Comparison of ENCODE assay signal across 16 cellular contexts in the genomic region with DNA sequence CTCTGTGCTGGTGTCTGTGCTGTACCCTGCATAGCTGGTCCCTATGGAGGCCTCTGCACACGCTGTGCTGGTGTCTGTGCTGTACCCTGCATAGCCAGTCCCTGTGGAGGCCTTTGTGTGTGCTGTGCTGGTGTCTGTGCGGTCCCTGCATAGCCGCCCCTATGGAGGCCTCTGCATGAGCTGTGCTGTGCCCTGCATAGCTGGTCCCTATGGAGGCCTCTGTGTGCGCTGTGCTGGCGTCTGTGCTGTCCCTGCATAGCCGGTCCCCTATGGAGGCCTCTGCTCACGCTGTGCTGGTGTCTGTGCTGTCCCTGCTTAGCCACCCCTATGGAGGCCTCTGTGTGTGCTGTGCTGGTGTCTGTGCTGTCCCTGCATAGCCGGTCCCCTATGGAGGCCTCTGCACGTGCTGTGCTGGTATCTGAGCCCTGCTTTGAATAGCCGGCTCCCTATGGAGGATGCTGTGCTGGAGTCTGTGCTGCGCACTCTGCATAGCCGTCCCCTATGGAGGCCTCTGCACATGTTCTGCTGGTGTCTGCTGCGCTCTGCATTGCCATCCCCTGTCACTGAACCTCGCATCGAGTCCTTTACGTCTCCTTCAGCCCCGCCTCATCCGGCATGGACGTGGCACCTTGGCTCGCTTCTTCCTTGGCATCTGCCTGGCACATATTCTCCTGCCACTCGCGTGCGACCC. TPM values are rescaled to one million over a fixed set of nuclear protein-coding genes. Genes with fewer than 3 reads are reported as not detected.
DNase-seq lines count a peak whose midpoint lies in the region; ATAC-seq and TF ChIP-seq lines count a peak whose summit lies in the region.
"Had no signal": no experiment of that assay in that cellular context is flagged by ENCODE, and none has a peak within 500 bp of the region (broad histone marks: within the 10 kb centered on the region; RNA-seq: fewer than 3 reads in every experiment).

No MANE protein-coding gene starts in this region.

- peak overlapping the region; percentile 69 for H3K23ac ChIP-seq in neuronal stem cell (ENCODE audit: low read depth, low read length, poor library complexity)

- peaks cover 8% of the 10 kb centered on the region for H3K79me2 ChIP-seq in DND-41 (ENCODE audit: insufficient read depth, low read length)
- peaks cover 14% of the 10 kb centered on the region for H3K79me2 ChIP-seq in hepatocyte

- no peak overlapping the region for H4K91ac ChIP-seq in neuronal stem cell (ENCODE audit: low read depth, low read length, poor library complexity)

- peak overlapping the region; percentile 53 for H3K27ac Mint-ChIP-seq in T-helper 2 cell treated with Interferon-gamma antibody and Interleukin-4, amounts not matched to agents 5 μg/mL and 100 μg/mL, for 36 hours
- H3K27ac Mint-ChIP-seq: CD8-positive, alpha-beta T cell had no signal

- peak overlapping the region; percentile 86 for H3K14ac ChIP-seq in neuronal stem cell (ENCODE audit: low read length)

- H2BK120ac ChIP-seq in neuronal stem cell (ENCODE audit: low read depth, low read length) = no peak overlapping the region

- H4K8ac ChIP-seq in neuronal stem cell (ENCODE audit: low read depth, low read length) = no peak overlapping the region

- no peak overlapping the region for H2BK15ac ChIP-seq in neuronal stem cell (ENCODE audit: low read length)

- H3K4me3 ChIP-seq in DND-41 (ENCODE audit: low read depth in 1 of 2, low read length in 2 of 2) = no peak overlapping the region
- no peak overlapping the region for H3K4me3 ChIP-seq in neuronal stem cell (ENCODE audit: low read length in 2 of 2)
- H3K4me3 ChIP-seq in hepatocyte = no peak overlapping the region
- H3K4me3 ChIP-seq: HAP-1 had no signal

- H3K4me1 ChIP-seq in DND-41 (ENCODE audit: insufficient read depth, low read length) (peaks cover 10% of the 10 kb centered on the region), neuronal stem cell (ENCODE audit: control insufficient read depth in 2 of 2, insufficient read depth in 1 of 2, low read depth in 1 of 2, low read length in 2 of 2) (peaks cover 8 to 9% of the 10 kb centered on the region in 2 donors), hepatocyte (ENCODE audit: insufficient read depth) (peaks cover 3% of the 10 kb centered on the region)
- H3K4me1 ChIP-seq: HAP-1 had no signal

- H3K4me3 Mint-ChIP-seq in T-helper 2 cell treated with Interferon-gamma antibody and Interleukin-4, amounts not matched to agents 5 μg/mL and 100 μg/mL, for 36 hours = no peak overlapping the region
- H3K4me3 Mint-ChIP-seq: CD8-positive, alpha-beta T cell had no signal

- H2BK12ac ChIP-seq in neuronal stem cell (ENCODE audit: low read length) = no peak overlapping the region

- H4K20me1 ChIP-seq in DND-41 (ENCODE audit: insufficient read depth, low read length) (peaks cover 39% of the 10 kb centered on the region), hepatocyte (ENCODE audit: insufficient read depth, poor library complexity, severe bottlenecking) (no peaks in the 10 kb centered on the region)

- H3K27me3 Mint-ChIP-seq in T-helper 2 cell treated with Interferon-gamma antibody and Interleukin-4, amounts not matched to agents 5 μg/mL and 100 μg/mL, for 36 hours (ENCODE audit: low read depth) = no peaks in the 10 kb centered on the region

- peaks cover 91% of the 10 kb centered on the region for H3K36me3 ChIP-seq in DND-41 (ENCODE audit: insufficient read depth, low read length)
- H3K36me3 ChIP-seq in neuronal stem cell (replicated peaks in 1 of 2; ENCODE audit: control insufficient read depth in 2 of 2, insufficient read depth in 2 of 2, low read length in 2 of 2) = peaks cover 24 to 72% of the 10 kb centered on the region in 2 donors
- no peaks in the 10 kb centered on the region for H3K36me3 ChIP-seq in hepatocyte (replicated peaks; ENCODE audit: insufficient read depth, low read depth)

- peaks cover 2% of the 10 kb centered on the region for H3K79me1 ChIP-seq in neuronal stem cell (ENCODE audit: low read depth, low read length)

- no peak overlapping the region for H2BK5ac ChIP-seq in neuronal stem cell (ENCODE audit: low read length)

- H3K18ac ChIP-seq in neuronal stem cell (ENCODE audit: low read length) = peak overlapping the region; percentile 53

- no peak for DNase-seq in T-helper 2 cell treated with Interferon-gamma antibody and Interleukin-4, amounts not matched to agents 5 μg/mL and 100 μg/mL, for 36 hours (ENCODE audit: low spot score)
- DNase-seq in T-helper 2 cell (no peak), DND-41 (no peak), neuronal stem cell (ENCODE audit: low spot score) (no peak), NCI-H774 (lab: John Stamatoyannopoulos, UW) (no peak), hepatocyte (ENCODE audit: low spot score) (no peak), HPDE6-E6E7 (ENCODE audit: extremely low spot score) (no peak)
- DNase-seq: NCI-H187; NCI-H345; NCI-H526; NK-92 treated with Interleukin-12 subunit alpha and Interleukin-12 subunit beta, amount 100 ng/mL, for 24 hours had no signal

- H3K36me3 Mint-ChIP-seq in T-helper 2 cell treated with Interferon-gamma antibody and Interleukin-4, amounts not matched to agents 5 μg/mL and 100 μg/mL, for 36 hours (ENCODE audit: low read depth) = peaks cover 53% of the 10 kb centered on the region

- no peak for TF ChIP-seq CTCF in DND-41 (IDR thresholded peaks at IDR 0.05; ENCODE audit: borderline replicate concordance, extremely low read depth, low read length, poor library complexity, severe bottlenecking)
- TF ChIP-seq CTCF in hepatocyte (IDR thresholded peaks at IDR 0.05; ENCODE audit: poor library complexity) = no peak

- no peaks in the 10 kb centered on the region for H3K27me3 ChIP-seq in DND-41 (ENCODE audit: insufficient read depth, low read length, poor library complexity)
- no peaks in the 10 kb centered on the region for H3K27me3 ChIP-seq in neuronal stem cell (ENCODE audit: control insufficient read depth in 3 of 3, insufficient read depth in 3 of 3, low read depth in 1 of 3, low read length in 3 of 3)
- H3K27me3 ChIP-seq in hepatocyte = no peaks in the 10 kb centered on the region

- H2AFZ ChIP-seq in DND-41 (ENCODE audit: low read depth, low read length) (no peak overlapping the region), neuronal stem cell (ENCODE audit: low read length) (no peak overlapping the region), hepatocyte (no peak overlapping the region)

- H3K9me3 ChIP-seq in DND-41 (ENCODE audit: insufficient read depth, low read length, severe bottlenecking) = no peaks in the 10 kb centered on the region
- no peaks in the 10 kb centered on the region for H3K9me3 ChIP-seq in neuronal stem cell (replicated peaks in 1 of 2; ENCODE audit: control insufficient read depth in 2 of 2, insufficient read depth in 1 of 2, low read depth in 1 of 2, low read length in 2 of 2)
- H3K9me3 ChIP-seq in hepatocyte (ENCODE audit: low read depth) = no peaks in the 10 kb centered on the region
- H3K9me3 ChIP-seq: HAP-1 had no signal

- no peak overlapping the region for H3K4ac ChIP-seq in neuronal stem cell (ENCODE audit: low read length)

- H3K9ac ChIP-seq in DND-41 (ENCODE audit: low read depth, low read length) (no peak overlapping the region), neuronal stem cell (ENCODE audit: low read depth, low read length, poor library complexity) (peak overlapping the region; percentile 54)

- H3K27ac ChIP-seq in DND-41 (ENCODE audit: low read length) (no peak overlapping the region), neuronal stem cell (replicated peaks; ENCODE audit: low read length) (no peak overlapping the region), hepatocyte (no peak overlapping the region)
- H3K27ac ChIP-seq: 22Rv1, RWPE1 had no signal

- peaks cover 20% of the 10 kb centered on the region for H3K4me1 Mint-ChIP-seq in T-helper 2 cell treated with Interferon-gamma antibody and Interleukin-4, amounts not matched to agents 5 μg/mL and 100 μg/mL, for 36 hours (ENCODE audit: low read depth)

- 0 out of 3 replicates have a peak, but pooled peaks have one; percentile 14 for ATAC-seq in DND-41 (ENCODE audit: insufficient read depth, low read depth)
- peak; percentile 13 for ATAC-seq in esophagus mucosa
- ATAC-seq: CD8-positive, alpha-beta T cell had no signal

- no peak overlapping the region for H2AK5ac ChIP-seq in neuronal stem cell (ENCODE audit: low read depth, low read length)

- no CpG with 5 or more reads among the region's 23 CpGs for WGBS in neuronal stem cell (ENCODE audit: extremely low coverage in 2 of 2, insufficient read length in 2 of 2, insufficient replicate concordance in 1 of 2), 2 donors
- 98% methylated on average over 23 of the region's 23 CpGs for WGBS in hepatocyte (ENCODE audit: low lambda C conversion rate, missing lambda C conversion rate)

- H3K4me2 ChIP-seq in DND-41 (ENCODE audit: insufficient read depth, low read length) = no peak overlapping the region
- no peak overlapping the region for H3K4me2 ChIP-seq in neuronal stem cell (ENCODE audit: insufficient read depth, low read length, poor library complexity, severe bottlenecking)
- H3K4me2 ChIP-seq in hepatocyte = no peak overlapping the region

- H3K9me2 ChIP-seq in hepatocyte (replicated peaks; ENCODE audit: insufficient read depth) = no peaks in the 10 kb centered on the region

- H3K9me3 Mint-ChIP-seq in T-helper 2 cell treated with Interferon-gamma antibody and Interleukin-4, amounts not matched to agents 5 μg/mL and 100 μg/mL, for 36 hours = no peaks in the 10 kb centered on the region
- H3K9me3 Mint-ChIP-seq: CD8-positive, alpha-beta T cell had no signal

RNA-seq across cellular contexts. Expression of gene NADSYN1, which starts 6.2 kb away (rescaled TPM):
- 67.7 TPM for total RNA-seq in esophagus mucosa
- polyA plus RNA-seq in neuronal stem cell (2013, experiment 1 of 2) = 16.3 TPM
- polyA plus RNA-seq in neuronal stem cell (2013, experiment 2 of 2) = 16.8 TPM
- 42.0 and 49.1 TPM in 2 replicates for total RNA-seq in hepatocyte
- 43.7 and 68.7 TPM in 2 replicates for polyA plus RNA-seq in hepatocyte

RNA-seq across cellular contexts. Expression of gene DHCR7, which starts 11.0 kb away (rescaled TPM):
- total RNA-seq in esophagus mucosa (130 TPM), hepatocyte (140 and 159 TPM in 2 replicates)
- polyA plus RNA-seq in neuronal stem cell (2013, experiment 1 of 2) = 138 TPM
- 140 TPM for polyA plus RNA-seq in neuronal stem cell (2013, experiment 2 of 2)
- polyA plus RNA-seq in hepatocyte = 267 and 303 TPM in 2 replicates
